In genomic region chr14:21041676-21042433, GRCh38 we compare ENCODE assay signal across 12 cellular contexts. TPM values are rescaled to one million over a fixed set of nuclear protein-coding genes. Genes with fewer than 3 reads are reported as not detected.
A peak's percentile ranks its signal among the peaks of the same experiment; 100 is the strongest.
DNase-seq lines count a peak whose midpoint lies in the region; ATAC-seq, FAIRE-seq and TF ChIP-seq lines count a peak whose summit lies in the region.
"Had no signal": no experiment of that assay in that cellular context is flagged by ENCODE, and none has a peak within 500 bp of the region (broad histone marks: within the 10 kb centered on the region; RNA-seq: fewer than 3 reads in every experiment).

Gene RNASE7 (plus strand): TSS chr14:21042362. CDS start chr14:21042993, 631 bp downstream.

- intact Hi-C loops in HepG2 (cut with micrococcal nuclease; ENCODE audit: unreplicated experiment) = loop anchor here (2.0 kb wide), 1 partner anchor 13 kb away; no protein-coding TSS in a partner anchor
- intact Hi-C loops in vagina (cut with DNase I) = loop anchor here (2.0 to 5.0 kb wide), 2 partner anchors 27 to 40 kb away; no protein-coding TSS in a partner anchor
- intact Hi-C loops in esophagus squamous epithelium (cut with DNase I) = no loop called here

- BruUV-seq in HepG2 (replicated peaks; lab: Mats Ljungman, UMichigan) = no TSS peak

- FAIRE-seq in HepG2 (lab: Jason Lieb, UNC) = no peak

- H3K27me3 ChIP-seq in liver (ENCODE audit: control insufficient read depth in 4 of 4, insufficient read depth in 4 of 4, low read length in 3 of 4) (no peaks in the 10 kb centered on the region), HepG2 (ENCODE audit: control insufficient read depth in 1 of 2, insufficient read depth in 2 of 2, low read length in 2 of 2) (no peaks in the 10 kb centered on the region), vagina (no peaks in the 10 kb centered on the region), esophagus squamous epithelium (no peaks in the 10 kb centered on the region)

- CTCF ChIA-PET in HepG2 (lab: Yijun Ruan, JAX; ENCODE audit: low intra/inter-chr PET ratio, low total read pairs) = interaction anchor here (2.5 kb wide), 1 partner anchor 51 kb away, joined by 14 read pairs; no protein-coding TSS in a partner anchor

- H3K27ac ChIP-seq in liver (ENCODE audit: low read depth in 1 of 2, low read length in 2 of 2) = peak within 1 kb of the TSS; percentile 84 to 86
- no peak within 1 kb of the TSS for H3K27ac ChIP-seq in HepG2 (ENCODE audit: extremely low read length, insufficient read depth, low read length)
- H3K27ac ChIP-seq in vagina = peak within 1 kb of the TSS; percentile 31
- peak within 1 kb of the TSS in 2 of 4 donors; percentile 49 to 68 for H3K27ac ChIP-seq in esophagus squamous epithelium

- no peak within 1 kb of the TSS for H3K4me2 ChIP-seq in HepG2 (ENCODE audit: low read depth, low read length)

- H3K36me3 ChIP-seq in liver (ENCODE audit: control insufficient read depth in 4 of 4, insufficient read depth in 3 of 4, low read depth in 1 of 4, low read length in 3 of 4) (no peaks in the 10 kb centered on the region), HepG2 (replicated peaks in 1 of 2; ENCODE audit: control insufficient read depth in 1 of 2, insufficient read depth in 2 of 2, low read length in 2 of 2) (no peaks in the 10 kb centered on the region), vagina (no peaks in the 10 kb centered on the region), esophagus squamous epithelium (no peaks in the 10 kb centered on the region)

- TF ChIP-seq RAD21 in liver (IDR thresholded peaks at IDR 0.05) (no peak), HepG2 (CRISPR knock-in tag; IDR thresholded peaks at IDR 0.05) (no peak)

- DNase-seq in HepG2 (ENCODE audit: low spot score) = no peak
- DNase-seq in choroid plexus epithelial cell (ENCODE audit: low read depth) = peak; percentile 65
- peak; percentile 81 for DNase-seq in mucosa of gallbladder (ENCODE audit: low spot score)
- DNase-seq in vagina (ENCODE audit: extremely low spot score in 2 of 2) = no peak
- DNase-seq in esophagus squamous epithelium (lab: John Stamatoyannopoulos, UW) = no peak
- DNase-seq: activated T-cell treated with anti-CD3 and anti-CD28 coated beads, Interleukin-2, amount 50 U/mL, for 1 hour; stimulated activated CD4-positive, alpha-beta T cell treated with anti-CD3 and anti-CD28 coated beads, Interleukin-1b, Interleukin-23, amount 100 ng/mL, for 48 hours; T-helper 9 cell had no signal

- ATAC-seq in HepG2 = no peak
- no peak for ATAC-seq in GM18909 (IDR thresholded peaks at IDR 0.05; ENCODE audit: poor library complexity, unreplicated experiment)
- no peak for ATAC-seq in GM21423 (IDR thresholded peaks at IDR 0.05; ENCODE audit: unreplicated experiment)

- H3K9ac ChIP-seq in liver (ENCODE audit: low read depth in 1 of 2, low read length in 2 of 2) (no peak within 1 kb of the TSS), HepG2 (ENCODE audit: insufficient read depth, low read depth, low read length) (no peak within 1 kb of the TSS)

- in situ Hi-C loops in HepG2 (cut with HindIII; ENCODE audit: extremely low pct_ligation_motif_present, low pct_unique_long_range_greater_than_20kb) = loop anchor here (5.0 kb wide), 1 partner anchor 185 kb away; no protein-coding TSS in a partner anchor

- no peaks in the 10 kb centered on the region for H3K79me2 ChIP-seq in HepG2 (ENCODE audit: insufficient read depth, low read length)

- TF ChIP-seq CTCF in liver (IDR thresholded peaks at IDR 0.05; ENCODE audit: low read depth, low read length, missing input control) (no peak), HepG2 (CRISPR knock-in tag; IDR thresholded peaks at IDR 0.05) (no peak), choroid plexus epithelial cell (conservative IDR thresholded peaks at IDR 0.05; ENCODE audit: low read depth, low read length) (no peak), vagina (IDR thresholded peaks at IDR 0.05) (no peak), esophagus squamous epithelium (IDR thresholded peaks at IDR 0.05) (no peak)

- 65% methylated on average over 11 of the region's 11 CpGs for WGBS in liver
- 93% methylated on average over 11 of the region's 11 CpGs for WGBS in HepG2 (ENCODE audit: low lambda C conversion rate)
- WGBS in esophagus squamous epithelium, 2 donors = 35 to 45% methylated on average over 9 to 10 of the region's 11 CpGs

- H3K9me3 ChIP-seq in liver (ENCODE audit: control insufficient read depth in 4 of 4, low read length in 3 of 4) (no peaks in the 10 kb centered on the region), HepG2 (ENCODE audit: low read length) (no peaks in the 10 kb centered on the region), vagina (no peaks in the 10 kb centered on the region), esophagus squamous epithelium (no peaks in the 10 kb centered on the region)

- H3K4me1 ChIP-seq in liver (ENCODE audit: control insufficient read depth in 4 of 4, insufficient read depth in 4 of 4, low read length in 3 of 4) (peaks cover 20 to 82% (median 58%) of the 10 kb centered on the region in 4 donors), HepG2 (ENCODE audit: insufficient read depth, low read length) (peaks cover 76% of the 10 kb centered on the region), vagina (peaks cover 48% of the 10 kb centered on the region), esophagus squamous epithelium (peaks cover 27 to 74% (median 36%) of the 10 kb centered on the region in 3 donors)

- H3K4me3 ChIP-seq in liver (ENCODE audit: low read depth in 1 of 3, low read length in 3 of 3) = no peak within 1 kb of the TSS
- no peak within 1 kb of the TSS for H3K4me3 ChIP-seq in HepG2 (replicated peaks in 1 of 3; ENCODE audit: insufficient read depth in 1 of 3, low read depth in 2 of 3, low read length in 3 of 3)
- no peak within 1 kb of the TSS for H3K4me3 ChIP-seq in choroid plexus epithelial cell (ENCODE audit: low read depth, low read length)
- no peak within 1 kb of the TSS for H3K4me3 ChIP-seq in vagina
- no peak within 1 kb of the TSS for H3K4me3 ChIP-seq in esophagus squamous epithelium

- TF ChIP-seq EP300 in HepG2 (IDR thresholded peaks at IDR 0.05; ENCODE audit: low read depth in 2 of 2, low read length in 2 of 2) = no peak
- TF ChIP-seq EP300 in HepG2 (CRISPR knock-in tag; IDR thresholded peaks at IDR 0.05; ENCODE audit: borderline replicate concordance) = no peak

- no peak within 1 kb of the TSS for H2AFZ ChIP-seq in HepG2 (ENCODE audit: low read length)

- TF ChIP-seq POLR2A in HepG2 (IDR thresholded peaks at IDR 0.05; ENCODE audit: insufficient read depth in 1 of 2, low read depth in 2 of 2, low read length in 2 of 2) (no peak), vagina (IDR thresholded peaks at IDR 0.05) (no peak), esophagus squamous epithelium (IDR thresholded peaks at IDR 0.05) (no peak)

- POLR2A ChIA-PET in HepG2 (lab: Yijun Ruan, JAX) = interaction anchor here (1.0 to 3.5 kb wide), 3 partner anchors 12 to 29 kb away, joined by 4 to 26 read pairs (median 7); partner anchors contain the start of gene NDRG2

- no peaks in the 10 kb centered on the region for H4K20me1 ChIP-seq in HepG2 (ENCODE audit: insufficient read depth, low read length)

TF ChIP-seq in liver, 16 proteins besides CTCF, POLR2A, EP300 and RAD21 (continues in another document):
- TF ChIP-seq TAF1 (conservative IDR thresholded peaks at IDR 0.05) (no peak), YY1 (IDR thresholded peaks at IDR 0.05) (peak; percentile 25)

TF ChIP-seq in HepG2, 621 proteins besides CTCF, POLR2A, EP300 and RAD21 (continues in another document):
- TF ChIP-seq ARNT (IDR thresholded peaks at IDR 0.05) (no peak), HES4 (CRISPR knock-in tag; IDR thresholded peaks at IDR 0.05; ENCODE audit: borderline replicate concordance) (no peak), ZNF75D (CRISPR knock-in tag; IDR thresholded peaks at IDR 0.05; ENCODE audit: borderline replicate concordance) (no peak), FOXC1 (CRISPR knock-in tag; IDR thresholded peaks at IDR 0.05; ENCODE audit: borderline replicate concordance) (no peak), ZNF629 (CRISPR knock-in tag; conservative IDR thresholded peaks at IDR 0.05) (no peak), KAT2B (IDR thresholded peaks at IDR 0.05; ENCODE audit: borderline replicate concordance, low read depth, low read length) (no peak), KLF13 (CRISPR knock-in tag; IDR thresholded peaks at IDR 0.05) (no peak), ZC3H4 (CRISPR knock-in tag; IDR thresholded peaks at IDR 0.05; ENCODE audit: borderline replicate concordance) (no peak), RFXANK (CRISPR knock-in tag; IDR thresholded peaks at IDR 0.05) (no peak), ZMAT5 (CRISPR knock-in tag; IDR thresholded peaks at IDR 0.05; ENCODE audit: borderline replicate concordance, low read depth) (no peak)

RNA-seq across cellular contexts. Expression of gene RNASE7, which starts in this region (rescaled TPM):
- total RNA-seq in liver (under 1 TPM in 1 of 2 donors, not detected in 1; 0.33 TPM), HepG2 (2016; rRNA removed; fragmentation: Illumina TruSeq; extraction: Trizol) (not detected in 2 replicates), mucosa of gallbladder (22.1 TPM), vagina (18.2 TPM), esophagus squamous epithelium (10 to 100 TPM in 1 of 4 donors, 1 to 10 TPM in 1, under 1 TPM in 1, not detected in 1; 0.97 to 13.3 (median 1.1) TPM)
- polyA plus RNA-seq in liver (under 1 TPM; 0.11 to 0.12 TPM), HepG2 (2011; rRNA removed) (0.04 and 0.17 TPM in 2 replicates)
- total RNA-seq in HepG2 (2016; cell fraction: cytosol; rRNA removed; fragmentation: Illumina TruSeq; extraction: Trizol; ENCODE audit: low read depth) = not detected in 2 replicates
- not detected in 2 replicates for total RNA-seq in HepG2 (2016; cell fraction: insoluble cytoplasmic fraction; rRNA removed; fragmentation: Illumina TruSeq; extraction: Trizol)
- total RNA-seq in HepG2 (2016; cell fraction: membrane; rRNA removed; fragmentation: Illumina TruSeq; extraction: Trizol) = not detected in 2 replicates
- not detected in 2 replicates for total RNA-seq in HepG2 (2016; cell fraction: nucleus; rRNA removed; fragmentation: Illumina TruSeq; extraction: Trizol)
- 0.04 and 0.06 TPM in 2 replicates for polyA plus RNA-seq in HepG2 (2011; cell fraction: cytosol; rRNA removed)
- polyA plus RNA-seq in HepG2 (2011; cell fraction: nucleus; rRNA removed) = 0.23 and 0.42 TPM in 2 replicates
- 0.41 and 1.6 TPM in 2 replicates for polyA plus RNA-seq in HepG2 (2012)
- not detected in 2 replicates for polyA plus RNA-seq in HepG2 (2016; cell fraction: cytosol; fragmentation: Illumina TruSeq; extraction: Trizol; ENCODE audit: low read depth)
- polyA plus RNA-seq in HepG2 (2016; cell fraction: insoluble cytoplasmic fraction; fragmentation: Illumina TruSeq; extraction: Trizol; ENCODE audit: low read depth) = not detected in 2 replicates
- polyA plus RNA-seq in HepG2 (2016; cell fraction: membrane; fragmentation: Illumina TruSeq; extraction: Trizol; ENCODE audit: low read depth) = not detected in 2 replicates
- polyA plus RNA-seq in HepG2 (2016; cell fraction: nucleus; fragmentation: Illumina TruSeq; extraction: Trizol; ENCODE audit: insufficient read depth, low read depth) = not detected in 2 replicates
- polyA minus RNA-seq in HepG2 (2011; rRNA and poly(A)+ RNA removed; ENCODE audit: low replicate concordance) = not detected in 2 replicates
- polyA minus RNA-seq in HepG2 (2011; cell fraction: cytosol; rRNA and poly(A)+ RNA removed) = not detected in 2 replicates
- polyA minus RNA-seq in HepG2 (2011; cell fraction: nucleus; rRNA and poly(A)+ RNA removed) = not detected in 2 replicates
- total RNA-seq: chondrocyte had no signal

Comparison
In these comparisons a context has a peak if more than half of its experiments do, and no peak if none do; other contexts are left out.
1. DNase-seq: peak in choroid plexus epithelial cell (single experiment) and mucosa of gallbladder (single experiment); none in HepG2 (single experiment), vagina (0 of 2) and esophagus squamous epithelium (single experiment).